Comparison of ENCODE assay signal across 17 cellular contexts in genomic region chr22:17944205-17944725, GRCh38.
DNase-seq lines count a peak whose midpoint lies in the region; ATAC-seq and TF ChIP-seq lines count a peak whose summit lies in the region.
"Had no signal": no experiment of that assay in that cellular context is flagged by ENCODE, and none has a peak within 500 bp of the region (broad histone marks: within the 10 kb centered on the region; RNA-seq: fewer than 3 reads in every experiment).

No MANE protein-coding gene starts in this region.

- H3K9me3 ChIP-seq in BLaER1 treated with 17β-estradiol and CSF1 and Interleukin-3, amounts not matched to agents 10 nM and 100 nM (replicated peaks in 1 of 11), result no peaks in the 10 kb centered on the region
- H3K9me3 ChIP-seq in iPS-15b (ENCODE audit: control insufficient read depth, insufficient read depth, low read length), result no peaks in the 10 kb centered on the region

- no peaks in the 10 kb centered on the region for H3K27me3 ChIP-seq in BLaER1 treated with 17β-estradiol and CSF1 and Interleukin-3, amounts not matched to agents 10 nM and 100 nM
- no peaks in the 10 kb centered on the region for H3K27me3 ChIP-seq in iPS-15b (ENCODE audit: control insufficient read depth, insufficient read depth, low read length)

- H3K9ac ChIP-seq in BLaER1 treated with 17β-estradiol and CSF1 and Interleukin-3, amounts not matched to agents 10 nM and 100 nM, result no peak overlapping the region
- peak overlapping the region; percentile 24 for H3K9ac ChIP-seq in iPS-15b (ENCODE audit: low read depth, low read length)

- H3K4me3 ChIP-seq in BLaER1 treated with 17β-estradiol and CSF1 and Interleukin-3, amounts not matched to agents 10 nM and 100 nM, result no peak overlapping the region
- no peak overlapping the region for H3K4me3 ChIP-seq in iPS-15b (ENCODE audit: low read depth, low read length)
- H3K4me3 ChIP-seq: GM12878 had no signal

- POLR2A ChIA-PET in RWPE1 (lab: Yijun Ruan, JAX; ENCODE audit: low non-redundant PET), result no interaction called here

- H3K4me2 ChIP-seq in BLaER1 treated with 17β-estradiol and CSF1 and Interleukin-3, amounts not matched to agents 10 nM and 100 nM, result peak overlapping the region in 9 of 11 experiments; percentile 77 to 97 (median 92); a peak in 17 of 22 replicates

- no peak overlapping the region for H3K27ac ChIP-seq in BLaER1 treated with 17β-estradiol and CSF1 and Interleukin-3, amounts not matched to agents 10 nM and 100 nM
- peak overlapping the region; percentile 22 for H3K27ac ChIP-seq in RWPE1

- CTCF ChIA-PET in RWPE1 (lab: Yijun Ruan, JAX), result interaction anchor here (0.6 kb wide), 2 partner anchors 15 to 57 kb away, joined by 3 to 6 read pairs; no protein-coding TSS in a partner anchor

- peaks cover 6 to 100% (median 99%) of the 10 kb centered on the region in 11 experiments; a peak in 21 of 22 replicates for H4K20me1 ChIP-seq in BLaER1 treated with 17β-estradiol and CSF1 and Interleukin-3, amounts not matched to agents 10 nM and 100 nM

- H3K36me3 ChIP-seq in BLaER1 treated with 17β-estradiol and CSF1 and Interleukin-3, amounts not matched to agents 10 nM and 100 nM, result no peaks in the 10 kb centered on the region
- H3K36me3 ChIP-seq in iPS-15b (ENCODE audit: control insufficient read depth, insufficient read depth, low read length), result no peaks in the 10 kb centered on the region

- H3K4me1 ChIP-seq in BLaER1 treated with 17β-estradiol and CSF1 and Interleukin-3, amounts not matched to agents 10 nM and 100 nM, result peaks cover 39 to 100% (median 94%) of the 10 kb centered on the region in 10 experiments
- peaks cover 26% of the 10 kb centered on the region for H3K4me1 ChIP-seq in iPS-15b (ENCODE audit: control insufficient read depth, insufficient read depth, low read length)

- DNase-seq in RWPE1 (ENCODE audit: low spot score) (no peak), renal cortical epithelial cell (ENCODE audit: low read depth) (peak; percentile 83), NCI-H526 treated with DMSO at 0.1 percent for 48 hours (lab: John Stamatoyannopoulos, UW) (no peak), superior temporal gyrus (ENCODE audit: extremely low spot score) (no peak), AG08396 (ENCODE audit: low spot score) (no peak)
- DNase-seq: activated CD4-positive, alpha-beta T cell treated with anti-CD3 and anti-CD28 coated beads, Interleukin-2, amount 10 ng/mL, durations not matched to agents 24 days and 14 days; activated T-cell treated with anti-CD3 and anti-CD28 coated beads, Interleukin-2, amount 50 U/mL, for 4 hours; effector memory CD4-positive, alpha-beta T cell; foreskin melanocyte; NCI-H187; nucleus accumbens; stimulated activated CD4-positive, alpha-beta T cell treated with anti-CD3 and anti-CD28 coated beads, Interleukin-2, amount 100 ng/mL, for 48 hours; stimulated activated naive CD4-positive, alpha-beta T cell had no signal

- ATAC-seq in GM18520 (IDR thresholded peaks at IDR 0.05; ENCODE audit: unreplicated experiment), result no peak
- ATAC-seq: activated T-cell treated with anti-CD3 and anti-CD28 coated beads, Interleukin-2, amount 50 U/mL, for 4 hours; GM12878 had no signal

- TF ChIP-seq CTCF in RWPE1 (conservative IDR thresholded peaks at IDR 0.05; ENCODE audit: low read depth), result no peak
